24 cellular contexts compared by ENCODE assay signal in genomic region chr12:52091061-52091460, GRCh38. TPM values are rescaled to one million over a fixed set of nuclear protein-coding genes. Genes with fewer than 3 reads are reported as not detected.
DNase-seq lines count a peak whose midpoint lies in the region; ATAC-seq and TF ChIP-seq lines count a peak whose summit lies in the region.
"Had no signal": no experiment of that assay in that cellular context is flagged by ENCODE, and none has a peak within 500 bp of the region (broad histone marks: within the 10 kb centered on the region; RNA-seq: fewer than 3 reads in every experiment).

No MANE protein-coding gene starts in this region.

- no peaks in the 10 kb centered on the region for H3K27me3 Mint-ChIP-seq in WTC11 (ENCODE audit: low read depth)
- peaks cover 36% of the 10 kb centered on the region for H3K27me3 Mint-ChIP-seq in activated CD4-positive, alpha-beta memory T cell treated with anti-CD3 and anti-CD28 coated beads for 36 hours

- no peaks in the 10 kb centered on the region for H3K9me3 ChIP-seq in HEK293 (ENCODE audit: control insufficient read depth, insufficient read depth, low read depth, low read length)
- H3K9me3 ChIP-seq in osteoblast (ENCODE audit: low read depth, low read length) = no peaks in the 10 kb centered on the region
- H3K9me3 ChIP-seq: Caco-2, SJSA1 had no signal

- H3K9me3 Mint-ChIP-seq in WTC11 = no peaks in the 10 kb centered on the region
- H3K9me3 Mint-ChIP-seq in activated CD4-positive, alpha-beta memory T cell treated with anti-CD3 and anti-CD28 coated beads for 36 hours = no peaks in the 10 kb centered on the region
- H3K9me3 Mint-ChIP-seq: CD8-positive, alpha-beta T cell had no signal

- DNase-seq in GM13977 (ENCODE audit: low spot score) (peak; percentile 6), WTC11 (ENCODE audit: low spot score) (no peak), osteoblast (ENCODE audit: insufficient read length, low spot score, missing footprints) (peak; percentile 64), NCI-H2171 (lab: John Stamatoyannopoulos, UW) (no peak), ureter (ENCODE audit: low spot score) (no peak)
- DNase-seq in activated CD4-positive, alpha-beta memory T cell treated with anti-CD3 and anti-CD28 coated beads for 36 hours = no peak
- DNase-seq: Caco-2; CD8-positive, alpha-beta T cell; GOT3; HCEC 1CT; NCI-H1092; NCI-H1436 treated with DMSO at 0.1 percent for 48 hours; NCI-H1930; NCI-H446; NCI-H524 treated with DMSO at 0.1 percent for 48 hours; NCI-H774; PC-9 had no signal

- H3K4me1 ChIP-seq in HEK293 (ENCODE audit: control insufficient read depth, insufficient read depth, low read length) (no peaks in the 10 kb centered on the region), osteoblast (ENCODE audit: insufficient read depth, low read length) (no peaks in the 10 kb centered on the region)
- H3K4me1 ChIP-seq: SJSA1 had no signal

- ATAC-seq in WTC11 = peak; percentile 59
- ATAC-seq: CD8-positive, alpha-beta T cell; Right ventricle myocardium inferior had no signal

- no peaks in the 10 kb centered on the region for H3K36me3 Mint-ChIP-seq in WTC11
- H3K36me3 Mint-ChIP-seq in activated CD4-positive, alpha-beta memory T cell treated with anti-CD3 and anti-CD28 coated beads for 36 hours = no peaks in the 10 kb centered on the region
- H3K36me3 Mint-ChIP-seq: CD8-positive, alpha-beta T cell had no signal

- H3K79me2 ChIP-seq in osteoblast (ENCODE audit: insufficient read depth, low read length) = no peaks in the 10 kb centered on the region

- in situ Hi-C loops in GM13977 (cut with MboI; ENCODE audit: low pct_unique_long_range_greater_than_20kb, low sequenced_read_pairs, unreplicated experiment) = no loop called here

- no peak overlapping the region for H3K27ac Mint-ChIP-seq in WTC11
- H3K27ac Mint-ChIP-seq in activated CD4-positive, alpha-beta memory T cell treated with anti-CD3 and anti-CD28 coated beads for 36 hours = no peak overlapping the region
- H3K27ac Mint-ChIP-seq: B cell; CD8-positive, alpha-beta T cell had no signal

- POLR2A ChIA-PET in HEK293 (lab: Yijun Ruan, JAX) = interaction anchor here (0.9 to 1.1 kb wide), 2 partner anchors 13 to 68 kb away, joined by 3 read pairs; no protein-coding TSS in a partner anchor
- POLR2A ChIA-PET in WTC11 (lab: Charles Lee) = no interaction called here
- POLR2A ChIA-PET in activated CD4-positive, alpha-beta memory T cell treated with anti-CD3 and anti-CD28 coated beads for 36 hours (lab: Charles Lee) = no interaction called here

- CTCF ChIA-PET in HEK293 (lab: Yijun Ruan, JAX) = interaction anchor here (0.7 to 1.9 kb wide), 5 partner anchors 27 to 87 kb away, joined by 3 to 20 read pairs (median 4); no protein-coding TSS in a partner anchor
- CTCF ChIA-PET in WTC11 (lab: Charles Lee) = interaction anchor here (0.7 to 2.0 kb wide), 12 partner anchors 8 to 98 kb away, joined by 3 to 19 read pairs (median 4); no protein-coding TSS in a partner anchor
- CTCF ChIA-PET in activated CD4-positive, alpha-beta memory T cell treated with anti-CD3 and anti-CD28 coated beads for 36 hours (lab: Charles Lee) = interaction anchor here (0.7 to 1.4 kb wide), 5 partner anchors 8 to 788 kb away, joined by 3 to 10 read pairs (median 3); no protein-coding TSS in a partner anchor

- TF ChIP-seq CTCF in GM13977 (IDR thresholded peaks at IDR 0.05; ENCODE audit: extremely low read depth, insufficient read depth, missing control alignments) (no peak), HEK293 (tag by site-specific recombination; IDR thresholded peaks at IDR 0.05) (no peak), WTC11 (IDR thresholded peaks at IDR 0.05) (no peak), osteoblast (IDR thresholded peaks at IDR 0.05; ENCODE audit: extremely low read depth, low read depth, low read length) (no peak)

- no peak overlapping the region for H3K27ac ChIP-seq in HEK293 (ENCODE audit: extremely low read depth, low read depth, low read length)
- H3K27ac ChIP-seq in osteoblast (ENCODE audit: low read depth, low read length) = no peak overlapping the region
- H3K27ac ChIP-seq: C4-2B, HL-60, PC-9, SJSA1 had no signal

- H4K20me1 ChIP-seq in osteoblast (ENCODE audit: insufficient read depth, low read length) = no peaks in the 10 kb centered on the region

- H3K4me3 ChIP-seq in HEK293 (ENCODE audit: low read depth, low read length) = no peak overlapping the region
- no peak overlapping the region for H3K4me3 ChIP-seq in osteoblast (ENCODE audit: insufficient read depth, low read length)
- H3K4me3 ChIP-seq: PC-9, SJSA1 had no signal

- H3K4me1 Mint-ChIP-seq in WTC11 = peaks cover 14% of the 10 kb centered on the region
- no peaks in the 10 kb centered on the region for H3K4me1 Mint-ChIP-seq in activated CD4-positive, alpha-beta memory T cell treated with anti-CD3 and anti-CD28 coated beads for 36 hours (ENCODE audit: low read depth)

- peaks cover 38% of the 10 kb centered on the region for H3K27me3 ChIP-seq in osteoblast (ENCODE audit: insufficient read depth, low read length)

- no peak overlapping the region for H2AFZ ChIP-seq in osteoblast (ENCODE audit: low read length)
- H2AFZ ChIP-seq: PC-9 had no signal

- H3K4me2 ChIP-seq in osteoblast (ENCODE audit: insufficient read depth, low read length) = no peak overlapping the region
- H3K4me2 ChIP-seq: PC-9 had no signal

- intact Hi-C loops in activated CD4-positive, alpha-beta memory T cell treated with anti-CD3 and anti-CD28 coated beads for 36 hours (cut with micrococcal nuclease) = no loop called here

- no peaks in the 10 kb centered on the region for H3K36me3 ChIP-seq in HEK293 (ENCODE audit: control insufficient read depth in 2 of 2, insufficient read depth in 1 of 2, low read length in 2 of 2)
- no peaks in the 10 kb centered on the region for H3K36me3 ChIP-seq in osteoblast (ENCODE audit: insufficient read depth, low read length)
- H3K36me3 ChIP-seq: SJSA1 had no signal

- H3K4me3 Mint-ChIP-seq in WTC11 = no peak overlapping the region
- no peak overlapping the region for H3K4me3 Mint-ChIP-seq in activated CD4-positive, alpha-beta memory T cell treated with anti-CD3 and anti-CD28 coated beads for 36 hours
- H3K4me3 Mint-ChIP-seq: B cell; CD8-positive, alpha-beta T cell had no signal

TF ChIP-seq in HEK293, 187 proteins besides CTCF, POLR2A, EP300 and RAD21 (continues in another document):
- TF ChIP-seq GFI1B (tag by site-specific recombination; IDR thresholded peaks at IDR 0.05) = no peak
- TF ChIP-seq ZNF623 (tag by site-specific recombination; IDR thresholded peaks at IDR 0.05) = no peak
- TF ChIP-seq, protein P1, sequence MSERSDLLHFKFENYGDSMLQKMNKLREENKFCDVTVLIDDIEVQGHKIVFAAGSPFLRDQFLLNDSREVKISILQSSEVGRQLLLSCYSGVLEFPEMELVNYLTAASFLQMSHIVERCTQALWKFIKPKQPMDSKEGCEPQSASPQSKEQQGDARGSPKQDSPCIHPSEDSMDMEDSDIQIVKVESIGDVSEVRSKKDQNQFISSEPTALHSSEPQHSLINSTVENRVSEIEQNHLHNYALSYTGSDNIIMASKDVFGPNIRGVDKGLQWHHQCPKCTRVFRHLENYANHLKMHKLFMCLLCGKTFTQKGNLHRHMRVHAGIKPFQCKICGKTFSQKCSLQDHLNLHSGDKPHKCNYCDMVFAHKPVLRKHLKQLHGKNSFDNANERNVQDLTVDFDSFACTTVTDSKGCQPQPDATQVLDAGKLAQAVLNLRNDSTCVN (tag by site-specific recombination; optimal IDR thresholded peaks at IDR 0.05) = no peak

TF ChIP-seq in WTC11, 78 proteins besides CTCF, POLR2A, EP300 and RAD21 (continues in another document):
- TF ChIP-seq, protein P2, sequence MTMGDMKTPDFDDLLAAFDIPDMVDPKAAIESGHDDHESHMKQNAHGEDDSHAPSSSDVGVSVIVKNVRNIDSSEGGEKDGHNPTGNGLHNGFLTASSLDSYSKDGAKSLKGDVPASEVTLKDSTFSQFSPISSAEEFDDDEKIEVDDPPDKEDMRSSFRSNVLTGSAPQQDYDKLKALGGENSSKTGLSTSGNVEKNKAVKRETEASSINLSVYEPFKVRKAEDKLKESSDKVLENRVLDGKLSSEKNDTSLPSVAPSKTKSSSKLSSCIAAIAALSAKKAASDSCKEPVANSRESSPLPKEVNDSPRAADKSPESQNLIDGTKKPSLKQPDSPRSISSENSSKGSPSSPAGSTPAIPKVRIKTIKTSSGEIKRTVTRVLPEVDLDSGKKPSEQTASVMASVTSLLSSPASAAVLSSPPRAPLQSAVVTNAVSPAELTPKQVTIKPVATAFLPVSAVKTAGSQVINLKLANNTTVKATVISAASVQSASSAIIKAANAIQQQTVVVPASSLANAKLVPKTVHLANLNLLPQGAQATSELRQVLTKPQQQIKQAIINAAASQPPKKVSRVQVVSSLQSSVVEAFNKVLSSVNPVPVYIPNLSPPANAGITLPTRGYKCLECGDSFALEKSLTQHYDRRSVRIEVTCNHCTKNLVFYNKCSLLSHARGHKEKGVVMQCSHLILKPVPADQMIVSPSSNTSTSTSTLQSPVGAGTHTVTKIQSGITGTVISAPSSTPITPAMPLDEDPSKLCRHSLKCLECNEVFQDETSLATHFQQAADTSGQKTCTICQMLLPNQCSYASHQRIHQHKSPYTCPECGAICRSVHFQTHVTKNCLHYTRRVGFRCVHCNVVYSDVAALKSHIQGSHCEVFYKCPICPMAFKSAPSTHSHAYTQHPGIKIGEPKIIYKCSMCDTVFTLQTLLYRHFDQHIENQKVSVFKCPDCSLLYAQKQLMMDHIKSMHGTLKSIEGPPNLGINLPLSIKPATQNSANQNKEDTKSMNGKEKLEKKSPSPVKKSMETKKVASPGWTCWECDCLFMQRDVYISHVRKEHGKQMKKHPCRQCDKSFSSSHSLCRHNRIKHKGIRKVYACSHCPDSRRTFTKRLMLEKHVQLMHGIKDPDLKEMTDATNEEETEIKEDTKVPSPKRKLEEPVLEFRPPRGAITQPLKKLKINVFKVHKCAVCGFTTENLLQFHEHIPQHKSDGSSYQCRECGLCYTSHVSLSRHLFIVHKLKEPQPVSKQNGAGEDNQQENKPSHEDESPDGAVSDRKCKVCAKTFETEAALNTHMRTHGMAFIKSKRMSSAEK (CRISPR knock-in tag; IDR thresholded peaks at IDR 0.05; ENCODE audit: borderline replicate concordance) = no peak
- TF ChIP-seq TCF7 (CRISPR knock-in tag; IDR thresholded peaks at IDR 0.05; ENCODE audit: low read depth) = no peak
- no peak for TF ChIP-seq MXD4 (CRISPR knock-in tag; IDR thresholded peaks at IDR 0.05; ENCODE audit: borderline replicate concordance)

RNA-seq across cellular contexts. Expression of gene SMIM41, which starts 11.6 kb away (rescaled TPM):
- total RNA-seq in WTC11 (2021) = 0.14 to 0.21 TPM in 2 of 3 replicates, not detected in the other
- under 0.01 TPM in 1 of 2 replicates, not detected in the other for total RNA-seq in osteoblast
- not detected for total RNA-seq in activated CD4-positive, alpha-beta memory T cell treated with anti-CD3 and anti-CD28 coated beads for 36 hours
- 0.78 TPM for total RNA-seq in ureter
- total RNA-seq: B cell, Caco-2, PC-9, RPMI7951, SJSA1 had no signal

RNA-seq across cellular contexts. Expression of gene ATG101, which starts 21.3 kb away (rescaled TPM):
- total RNA-seq in WTC11 (2021) (43.3 to 52.1 TPM (median 45.0 TPM) in 3 replicates), osteoblast (49.5 and 64.4 TPM in 2 replicates), ureter (27.2 TPM)
- 10 to 100 TPM; 35.7 to 38.0 TPM for total RNA-seq in activated CD4-positive, alpha-beta memory T cell treated with anti-CD3 and anti-CD28 coated beads for 36 hours

RNA-seq across cellular contexts. Expression of gene NR4A1, which starts 39.8 kb away (rescaled TPM):
- total RNA-seq in WTC11 (2021) (19.2 to 26.9 TPM (median 22.0 TPM) in 3 replicates), osteoblast (3.3 and 3.5 TPM in 2 replicates), ureter (79.2 TPM)
- total RNA-seq in activated CD4-positive, alpha-beta memory T cell treated with anti-CD3 and anti-CD28 coated beads for 36 hours = 10 to 100 TPM; 64.2 to 68.2 TPM

Comparison
In these comparisons a context has a peak if more than half of its experiments do, and no peak if none do; other contexts are left out.
1. DNase-seq: peak in GM13977 (single experiment) and osteoblast (single experiment); none in WTC11 (single experiment), NCI-H2171 (single experiment), activated CD4-positive, alpha-beta memory T cell treated with anti-CD3 and anti-CD28 coated beads for 36 hours (single experiment) and ureter (single experiment).